11 cellular contexts compared by ENCODE assay signal in the genomic region with DNA sequence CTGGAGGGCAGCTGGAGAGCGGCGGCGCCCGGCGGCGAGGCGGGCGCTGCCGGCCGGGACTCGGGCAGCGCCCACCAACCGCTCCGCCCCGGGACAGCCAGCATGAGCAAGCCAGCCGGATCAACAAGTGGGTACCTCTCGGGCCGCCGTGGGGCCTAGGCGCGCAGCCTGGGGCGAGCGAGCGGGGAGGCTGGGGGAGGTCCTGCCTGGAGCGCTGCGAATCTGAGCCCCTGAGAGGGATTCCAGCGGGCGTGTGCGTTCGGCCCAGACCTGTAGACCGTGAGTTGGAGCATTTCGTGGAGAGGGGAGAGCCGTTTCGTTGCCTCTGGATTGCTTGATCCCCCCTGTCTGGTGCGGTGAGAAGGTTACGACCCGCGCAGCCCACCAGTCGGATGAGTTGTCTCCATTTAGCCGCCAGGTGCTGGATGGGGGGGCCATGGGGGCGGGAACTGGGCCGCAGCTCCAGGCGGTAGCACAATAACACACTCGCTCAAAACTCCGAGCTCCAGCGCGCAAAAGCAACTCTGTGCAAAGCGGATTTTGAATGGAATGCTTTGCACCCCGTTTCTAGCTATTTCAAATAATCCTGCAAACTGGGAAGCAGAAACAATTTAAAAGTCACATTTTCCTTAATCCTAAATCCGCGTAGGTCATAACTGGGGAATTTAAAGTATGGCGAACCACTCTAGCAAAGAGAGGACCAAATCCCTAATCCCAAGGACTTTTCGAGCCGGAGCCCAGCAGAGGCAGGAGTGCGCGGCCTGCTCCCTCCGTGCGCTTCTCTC. TPM values are rescaled to one million over a fixed set of nuclear protein-coding genes. Genes with fewer than 3 reads are reported as not detected.
A peak's percentile ranks its signal among the peaks of the same experiment; 100 is the strongest.
DNase-seq lines count a peak whose midpoint lies in the region; ATAC-seq lines count a peak whose summit lies in the region.
"Had no signal": no experiment of that assay in that cellular context is flagged by ENCODE, and none has a peak within 500 bp of the region (broad histone marks: within the 10 kb centered on the region; RNA-seq: fewer than 3 reads in every experiment).

No MANE protein-coding gene starts in this region.

- CTCF ChIA-PET in activated CD8-positive, alpha-beta memory T cell treated with anti-CD3 and anti-CD28 coated beads, Interleukin-2, amount 10 ng/mL, durations not matched to agents 7 days and 5 days (lab: Charles Lee): interaction anchor here (1.1 kb wide), 1 partner anchor 52 kb away, joined by 3 read pairs; no protein-coding TSS in a partner anchor

- ATAC-seq in activated T-cell treated with anti-CD3 and anti-CD28 coated beads, Interleukin-2, amount 50 U/mL, for 72 hours (replicated peaks in 1 of 2): no peak
- ATAC-seq in activated CD8-positive, alpha-beta memory T cell treated with anti-CD3 and anti-CD28 coated beads, Interleukin-2, amount 10 ng/mL, durations not matched to agents 7 days and 5 days: no peak
- ATAC-seq in stimulated activated memory B cell treated with anti-CD40 and anti-IgM and Interleukin-4, amounts not matched to agents 10 μg/mL and 1 μg/mL and 100 μg/mL, for 72 hours: no peak
- ATAC-seq in GM18909 (IDR thresholded peaks at IDR 0.05; ENCODE audit: poor library complexity, unreplicated experiment): no peak
- ATAC-seq: gastrocnemius medialis had no signal

- H3K4me1 Mint-ChIP-seq in activated T-cell treated with anti-CD3 and anti-CD28 coated beads, Interleukin-2, amount 50 U/mL, for 72 hours (ENCODE audit: low read depth): peaks cover 56% of the 10 kb centered on the region
- peaks cover 26% of the 10 kb centered on the region for H3K4me1 Mint-ChIP-seq in activated CD8-positive, alpha-beta memory T cell treated with anti-CD3 and anti-CD28 coated beads, Interleukin-2, amount 10 ng/mL, durations not matched to agents 7 days and 5 days
- peaks cover 64% of the 10 kb centered on the region for H3K4me1 Mint-ChIP-seq in stimulated activated memory B cell treated with anti-CD40 and anti-IgM and Interleukin-4, amounts not matched to agents 10 μg/mL and 1 μg/mL and 100 μg/mL, for 72 hours

- peak overlapping the region; percentile 28; the same call in 1 of the 2 replicates for H3K4me3 ChIP-seq in iPS-18c (ENCODE audit: insufficient read depth, low read depth, low read length)

- no peak for DNase-seq in activated T-cell treated with anti-CD3 and anti-CD28 coated beads, Interleukin-2, amount 50 U/mL, for 72 hours
- DNase-seq in activated T-cell treated with anti-CD3 and anti-CD28 coated beads for 4 hours (no peak), GM03348 (ENCODE audit: low spot score) (no peak), SKM-1 treated with dmso at 0.1 percent for 144 hours (lab: John Stamatoyannopoulos, UW; ENCODE audit: unreplicated experiment) (no peak)
- no peak for DNase-seq in activated CD8-positive, alpha-beta memory T cell treated with anti-CD3 and anti-CD28 coated beads, Interleukin-2, amount 10 ng/mL, durations not matched to agents 7 days and 5 days
- DNase-seq: gastrocnemius medialis, NCI-H2029, stomach had no signal

- H3K36me3 Mint-ChIP-seq in activated T-cell treated with anti-CD3 and anti-CD28 coated beads, Interleukin-2, amount 50 U/mL, for 72 hours (ENCODE audit: insufficient read depth in 2 of 2): no peaks in the 10 kb centered on the region
- peaks cover 5% of the 10 kb centered on the region for H3K36me3 Mint-ChIP-seq in activated CD8-positive, alpha-beta memory T cell treated with anti-CD3 and anti-CD28 coated beads, Interleukin-2, amount 10 ng/mL, durations not matched to agents 7 days and 5 days
- no peaks in the 10 kb centered on the region for H3K36me3 Mint-ChIP-seq in stimulated activated memory B cell treated with anti-CD40 and anti-IgM and Interleukin-4, amounts not matched to agents 10 μg/mL and 1 μg/mL and 100 μg/mL, for 72 hours

- peak overlapping the region; percentile 77 to 80 for H3K4me3 Mint-ChIP-seq in activated T-cell treated with anti-CD3 and anti-CD28 coated beads, Interleukin-2, amount 50 U/mL, for 72 hours
- no peak overlapping the region for H3K4me3 Mint-ChIP-seq in activated CD8-positive, alpha-beta memory T cell treated with anti-CD3 and anti-CD28 coated beads, Interleukin-2, amount 10 ng/mL, durations not matched to agents 7 days and 5 days
- H3K4me3 Mint-ChIP-seq in stimulated activated memory B cell treated with anti-CD40 and anti-IgM and Interleukin-4, amounts not matched to agents 10 μg/mL and 1 μg/mL and 100 μg/mL, for 72 hours: peak overlapping the region; percentile 72

- H3K9me3 Mint-ChIP-seq in activated T-cell treated with anti-CD3 and anti-CD28 coated beads, Interleukin-2, amount 50 U/mL, for 72 hours: no peaks in the 10 kb centered on the region
- no peaks in the 10 kb centered on the region for H3K9me3 Mint-ChIP-seq in activated CD8-positive, alpha-beta memory T cell treated with anti-CD3 and anti-CD28 coated beads, Interleukin-2, amount 10 ng/mL, durations not matched to agents 7 days and 5 days (ENCODE audit: low read depth)
- H3K9me3 Mint-ChIP-seq in stimulated activated memory B cell treated with anti-CD40 and anti-IgM and Interleukin-4, amounts not matched to agents 10 μg/mL and 1 μg/mL and 100 μg/mL, for 72 hours: no peaks in the 10 kb centered on the region

- peaks cover 89% of the 10 kb centered on the region for H3K27me3 Mint-ChIP-seq in activated T-cell treated with anti-CD3 and anti-CD28 coated beads, Interleukin-2, amount 50 U/mL, for 72 hours (ENCODE audit: low read depth)
- H3K27me3 Mint-ChIP-seq in activated CD8-positive, alpha-beta memory T cell treated with anti-CD3 and anti-CD28 coated beads, Interleukin-2, amount 10 ng/mL, durations not matched to agents 7 days and 5 days: peaks cover 98% of the 10 kb centered on the region
- H3K27me3 Mint-ChIP-seq in stimulated activated memory B cell treated with anti-CD40 and anti-IgM and Interleukin-4, amounts not matched to agents 10 μg/mL and 1 μg/mL and 100 μg/mL, for 72 hours: peaks cover 100% of the 10 kb centered on the region

- no peaks in the 10 kb centered on the region for H3K9me3 ChIP-seq in iPS-18c (ENCODE audit: control insufficient read depth, insufficient read depth, low read length)
- H3K9me3 ChIP-seq: gastrocnemius medialis had no signal

- H3K27ac Mint-ChIP-seq in activated T-cell treated with anti-CD3 and anti-CD28 coated beads, Interleukin-2, amount 50 U/mL, for 72 hours: peak overlapping the region; percentile 43
- peak overlapping the region; percentile 5 for H3K27ac Mint-ChIP-seq in activated CD8-positive, alpha-beta memory T cell treated with anti-CD3 and anti-CD28 coated beads, Interleukin-2, amount 10 ng/mL, durations not matched to agents 7 days and 5 days
- no peak overlapping the region for H3K27ac Mint-ChIP-seq in stimulated activated memory B cell treated with anti-CD40 and anti-IgM and Interleukin-4, amounts not matched to agents 10 μg/mL and 1 μg/mL and 100 μg/mL, for 72 hours

RNA-seq across cellular contexts. Expression of a gene that starts 1.0 kb away (rescaled TPM):
- not detected for total RNA-seq in activated T-cell treated with anti-CD3 and anti-CD28 coated beads, Interleukin-2, amount 50 U/mL, for 72 hours
- not detected for total RNA-seq in activated CD8-positive, alpha-beta memory T cell treated with anti-CD3 and anti-CD28 coated beads, Interleukin-2, amount 10 ng/mL, durations not matched to agents 7 days and 5 days
- total RNA-seq: gastrocnemius medialis, stomach had no signal
